In the genomic region with DNA sequence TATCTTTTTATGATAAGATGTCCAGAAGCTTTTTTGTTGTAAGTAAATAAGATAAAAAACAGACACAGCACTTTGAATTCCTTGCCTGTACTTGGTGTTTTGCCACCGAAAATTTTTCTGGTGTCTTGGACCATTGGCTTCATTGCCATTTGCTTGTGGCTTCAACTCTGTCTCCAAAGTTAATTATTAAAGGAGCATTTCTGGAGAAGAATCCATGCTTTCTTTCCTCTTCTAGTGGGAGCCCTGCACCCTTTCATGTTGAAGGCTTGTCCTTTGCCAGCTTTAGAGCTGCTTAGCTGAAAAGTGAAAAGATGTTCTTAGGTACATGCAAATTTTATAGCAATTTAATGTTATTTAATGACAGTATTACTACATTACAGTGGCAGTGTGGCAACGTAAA, we compare ENCODE assay signal across 18 cellular contexts.
"Had no signal": no experiment of that assay in that cellular context is flagged by ENCODE, and none has a peak within 500 bp of the region (broad histone marks: within the 10 kb centered on the region; RNA-seq: fewer than 3 reads in every experiment).

No MANE protein-coding gene starts in this region.

- ATAC-seq: activated T-helper 17 cell treated with anti-CD3 and anti-CD28 coated beads, Interleukin-2, amount 50 U/mL, for 72 hours; left ventricle myocardium superior; natural killer cell treated with Interleukin-12 subunit alpha and Interleukin-12 subunit beta and Interleukin-15 and Interleukin-18, amount 100 ng/mL, for 72 hours; WTC11 had no signal

- H3K27ac ChIP-seq: breast epithelium, spleen, testis, vagina had no signal

- H3K27me3 ChIP-seq: breast epithelium, spleen, testis, vagina had no signal

- H3K4me3 ChIP-seq: breast epithelium, spleen, testis, vagina had no signal

- H3K36me3 ChIP-seq: breast epithelium had no signal

- DNase-seq: activated CD8-positive, alpha-beta memory T cell treated with anti-CD3 and anti-CD28 coated beads for 24 hours; activated CD8-positive, alpha-beta memory T cell treated with anti-CD3 and anti-CD28 coated beads, Interleukin-2, amount 50 U/mL, for 4 hours; activated naive CD8-positive, alpha-beta T cell treated with anti-CD3 and anti-CD28 coated beads for 36 hours; activated T-cell treated with anti-CD3 and anti-CD28 coated beads, Interleukin-2, amount 50 U/mL, for 24 hours; effector memory CD4-positive, alpha-beta T cell; foreskin melanocyte; left ventricle myocardium superior; mammary epithelial cell; spleen; stimulated activated CD4-positive, alpha-beta T cell treated with anti-CD3 and anti-CD28 coated beads, Interleukin-4, amount 100 ng/mL, for 1 hour; stimulated activated naive CD4-positive, alpha-beta T cell; T-helper 9 cell; testis had no signal

- H3K4me1 ChIP-seq: breast epithelium had no signal

- H3K9me3 ChIP-seq: breast epithelium, spleen, testis, vagina had no signal
